ENCODE assay signal across 24 cellular contexts in the genomic region with DNA sequence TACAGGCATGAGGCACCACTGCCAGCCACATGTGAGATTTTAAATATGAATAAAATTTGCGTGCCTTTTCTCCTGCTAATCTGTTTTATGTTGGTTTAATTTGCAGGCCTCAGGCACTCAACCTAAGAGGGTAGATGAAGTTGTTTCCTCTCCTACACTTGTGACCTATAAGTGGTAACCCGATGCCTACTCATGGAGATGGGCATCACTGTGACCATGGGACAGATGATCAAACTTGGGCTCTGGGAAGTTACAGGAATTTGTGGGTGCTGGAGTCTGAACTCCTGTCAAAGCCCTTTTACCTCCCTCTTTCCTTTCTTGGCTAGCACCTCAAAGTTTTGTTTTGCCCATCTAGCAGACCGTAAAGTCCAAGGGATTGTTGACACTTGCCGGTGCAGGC. TPM values are rescaled to one million over a fixed set of nuclear protein-coding genes. Genes with fewer than 3 reads are reported as not detected.
DNase-seq lines count a peak whose midpoint lies in the region; TF ChIP-seq lines count a peak whose summit lies in the region.
"Had no signal": no experiment of that assay in that cellular context is flagged by ENCODE, and none has a peak within 500 bp of the region (broad histone marks: within the 10 kb centered on the region; RNA-seq: fewer than 3 reads in every experiment).

No MANE protein-coding gene starts in this region.

- TF ChIP-seq CTCF in mammary epithelial cell (conservative IDR thresholded peaks at IDR 0.05 in 1 of 2, IDR thresholded peaks at IDR 0.05 in 1 of 2; ENCODE audit: extremely low read depth in 1 of 2, insufficient read depth in 1 of 2, low read depth in 1 of 2, low read length in 2 of 2), result no peak
- TF ChIP-seq CTCF in right atrium auricular region (IDR thresholded peaks at IDR 0.05), result no peak
- no peak for TF ChIP-seq CTCF in progenitor cell of endocrine pancreas (IDR thresholded peaks at IDR 0.05; ENCODE audit: unreplicated experiment)

- no peaks in the 10 kb centered on the region for H3K79me2 ChIP-seq in mammary epithelial cell (ENCODE audit: insufficient read depth, low read length)

- H4K20me1 ChIP-seq in mammary epithelial cell (ENCODE audit: insufficient read depth, low read length), result no peaks in the 10 kb centered on the region

- H3K27ac Mint-ChIP-seq in progenitor cell of endocrine pancreas, result peak overlapping the region; percentile 91
- H3K27ac Mint-ChIP-seq: activated T-helper 2 cell treated with anti-CD3 and anti-CD28 coated beads, Interferon-gamma antibody, Interleukin-2, Interleukin-4, amounts not matched to agents 10 μg/mL and 5 μg/mL and 100 μg/mL, durations not matched to agents 14 hours and 24 hours and 36 hours; natural killer cell treated with Interleukin-12 subunit alpha and Interleukin-12 subunit beta and Interleukin-15 and Interleukin-18, amount 100 ng/mL, for 72 hours; stimulated activated naive CD8-positive, alpha-beta T cell treated with anti-CD3 and anti-CD28 coated beads, Interleukin-15, amount 100 ng/mL, for 72 hours; T-cell had no signal

- H3K9me3 ChIP-seq in mammary epithelial cell (replicated peaks; ENCODE audit: insufficient read depth, low read length) (no peaks in the 10 kb centered on the region), right atrium auricular region (no peaks in the 10 kb centered on the region)
- H3K9me3 ChIP-seq: upper lobe of right lung had no signal

- no peaks in the 10 kb centered on the region for H3K27me3 Mint-ChIP-seq in progenitor cell of endocrine pancreas
- H3K27me3 Mint-ChIP-seq: stimulated activated naive CD8-positive, alpha-beta T cell treated with anti-CD3 and anti-CD28 coated beads, Interleukin-15, amount 100 ng/mL, for 72 hours had no signal

- CTCF ChIA-PET in mammary epithelial cell (lab: Charles Lee; ENCODE audit: low non-redundant PET), result interaction anchor here (0.6 kb wide), 1 partner anchor 718 kb away, joined by 6 read pairs; no protein-coding TSS in a partner anchor

- H3K27ac ChIP-seq in mammary epithelial cell (ENCODE audit: insufficient read depth, low read depth, low read length), result no peak overlapping the region
- H3K27ac ChIP-seq in right atrium auricular region, result peak overlapping the region; percentile 64 to 84
- no peak overlapping the region for H3K27ac ChIP-seq in substantia nigra (ENCODE audit: low read depth, low read length, poor library complexity, severe bottlenecking)
- H3K27ac ChIP-seq: upper lobe of right lung had no signal

- H3K4me1 Mint-ChIP-seq in progenitor cell of endocrine pancreas (ENCODE audit: low read depth), result peaks cover 22% of the 10 kb centered on the region
- H3K4me1 Mint-ChIP-seq: stimulated activated naive CD8-positive, alpha-beta T cell treated with anti-CD3 and anti-CD28 coated beads, Interleukin-15, amount 100 ng/mL, for 72 hours; T-cell had no signal

- no peaks in the 10 kb centered on the region for H3K9me3 Mint-ChIP-seq in progenitor cell of endocrine pancreas (ENCODE audit: low read depth)
- H3K9me3 Mint-ChIP-seq: activated T-helper 2 cell treated with anti-CD3 and anti-CD28 coated beads, Interferon-gamma antibody, Interleukin-2, Interleukin-4, amounts not matched to agents 10 μg/mL and 5 μg/mL and 100 μg/mL, durations not matched to agents 14 hours and 24 hours and 36 hours; natural killer cell treated with Interleukin-12 subunit alpha and Interleukin-12 subunit beta and Interleukin-15 and Interleukin-18, amount 100 ng/mL, for 72 hours; stimulated activated naive CD8-positive, alpha-beta T cell treated with anti-CD3 and anti-CD28 coated beads, Interleukin-15, amount 100 ng/mL, for 72 hours; T-cell had no signal

- no peak overlapping the region for H2AFZ ChIP-seq in mammary epithelial cell (ENCODE audit: low read depth, low read length)

- in situ Hi-C loops in mammary epithelial cell (cut with MboI; ENCODE audit: low sequenced_read_pairs in 2 of 2), result no loop called here

- 92% methylated on average over 4 of the region's 4 CpGs for WGBS in mammary epithelial cell (ENCODE audit: low coverage, missing lambda C conversion rate)

- peak; percentile 3 for DNase-seq in NCI-H1436 (lab: John Stamatoyannopoulos, UW)
- no peak for DNase-seq in NCI-H1436 treated with DMSO at 0.1 percent for 48 hours (lab: John Stamatoyannopoulos, UW)
- no peak for DNase-seq in mammary epithelial cell
- no peak for DNase-seq in right atrium auricular region (ENCODE audit: low spot score)
- no peak for DNase-seq in progenitor cell of endocrine pancreas (ENCODE audit: low spot score, unreplicated experiment)
- no peak for DNase-seq in T-helper 1 cell
- DNase-seq in substantia nigra (lab: John Stamatoyannopoulos, UW), result no peak
- DNase-seq in HT-29 (ENCODE audit: low spot score), result no peak
- DNase-seq: 8988T; activated CD4-positive, alpha-beta T cell treated with anti-CD3 and anti-CD28 coated beads for 4 hours; DND-41; HCEC 1CT; KG1; MV-4-11; NCI-H2081 treated with DMSO at 0.1 percent for 48 hours; SHP77 treated with DMSO at 0.1 percent for 48 hours; stimulated activated CD4-positive, alpha-beta T cell treated with anti-CD3 and anti-CD28 coated beads, Interleukin-4, amount 100 ng/mL, for 1 hour; stimulated activated naive CD8-positive, alpha-beta T cell treated with anti-CD3 and anti-CD28 coated beads, Interleukin-15, amount 100 ng/mL, for 72 hours; T-cell; upper lobe of right lung had no signal

- H3K4me1 ChIP-seq in mammary epithelial cell (ENCODE audit: insufficient read depth, low read length) (peaks cover 4% of the 10 kb centered on the region), right atrium auricular region (peaks cover 0 to 23% of the 10 kb centered on the region in 2 donors)
- H3K4me1 ChIP-seq: upper lobe of right lung had no signal

- BruUV-seq in mammary epithelial cell (replicated peaks; lab: Mats Ljungman, UMichigan), result TSS peak; percentile 26

- no peaks in the 10 kb centered on the region for H3K27me3 ChIP-seq in mammary epithelial cell (ENCODE audit: insufficient read depth, low read length)
- H3K27me3 ChIP-seq in right atrium auricular region, result no peaks in the 10 kb centered on the region
- H3K27me3 ChIP-seq: upper lobe of right lung had no signal

- H3K36me3 ChIP-seq in mammary epithelial cell (ENCODE audit: insufficient read depth, low read length), result no peaks in the 10 kb centered on the region
- H3K36me3 ChIP-seq in right atrium auricular region, result no peaks in the 10 kb centered on the region
- H3K36me3 ChIP-seq: upper lobe of right lung had no signal

- no peak overlapping the region for H3K9ac ChIP-seq in mammary epithelial cell (ENCODE audit: insufficient read depth, low read length)

- H3K36me3 Mint-ChIP-seq in progenitor cell of endocrine pancreas (ENCODE audit: insufficient read depth), result no peaks in the 10 kb centered on the region
- H3K36me3 Mint-ChIP-seq: natural killer cell treated with Interleukin-12 subunit alpha and Interleukin-12 subunit beta and Interleukin-15 and Interleukin-18, amount 100 ng/mL, for 72 hours; T-cell had no signal

- intact Hi-C loops in mammary epithelial cell (cut with micrococcal nuclease), result no loop called here

- H3K4me2 ChIP-seq in mammary epithelial cell (ENCODE audit: insufficient read depth, low read depth, low read length), result no peak overlapping the region

- H3K4me3 ChIP-seq in mammary epithelial cell (replicated peaks in 1 of 3; ENCODE audit: insufficient read depth in 1 of 3, low read depth in 2 of 3, low read length in 3 of 3) (no peak overlapping the region), right atrium auricular region (no peak overlapping the region)
- H3K4me3 ChIP-seq: upper lobe of right lung had no signal

- dilution Hi-C loops in mammary epithelial cell (cut with HindIII; ENCODE audit: low sequenced_read_pairs), result no loop called here

- H3K4me3 Mint-ChIP-seq in progenitor cell of endocrine pancreas (ENCODE audit: low read depth), result no peak overlapping the region
- H3K4me3 Mint-ChIP-seq: natural killer cell treated with Interleukin-12 subunit alpha and Interleukin-12 subunit beta and Interleukin-15 and Interleukin-18, amount 100 ng/mL, for 72 hours; stimulated activated naive CD8-positive, alpha-beta T cell treated with anti-CD3 and anti-CD28 coated beads, Interleukin-15, amount 100 ng/mL, for 72 hours; T-cell had no signal

RNA-seq across cellular contexts. Expression of gene SLC28A3, which starts 1.0 kb away (rescaled TPM):
- total RNA-seq in mammary epithelial cell (under 1 TPM; under 0.01 to 0.94 TPM), right atrium auricular region (1 to 10 TPM in 1 of 2 donors, under 1 TPM in 1; 0.33 to 4.4 TPM), progenitor cell of endocrine pancreas (0.55 and 0.62 TPM in 2 replicates)
- polyA plus RNA-seq in mammary epithelial cell, result 0.12 TPM
- not detected for polyA minus RNA-seq in mammary epithelial cell
- total RNA-seq in HT-29 (2014; rRNA removed; shearing (Covaris generic)), result 4.5 and 4.7 TPM in 2 replicates
- total RNA-seq: OCI-LY7, skeletal muscle tissue, T-cell had no signal

Comparison
In these comparisons a context has a peak if more than half of its experiments do, and no peak if none do; other contexts are left out.
1. H3K27ac ChIP-seq: peak in right atrium auricular region (2 of 2); none in mammary epithelial cell (single experiment) and substantia nigra (single experiment).